ENCODE assay signal across 9 cellular contexts in the genomic region with DNA sequence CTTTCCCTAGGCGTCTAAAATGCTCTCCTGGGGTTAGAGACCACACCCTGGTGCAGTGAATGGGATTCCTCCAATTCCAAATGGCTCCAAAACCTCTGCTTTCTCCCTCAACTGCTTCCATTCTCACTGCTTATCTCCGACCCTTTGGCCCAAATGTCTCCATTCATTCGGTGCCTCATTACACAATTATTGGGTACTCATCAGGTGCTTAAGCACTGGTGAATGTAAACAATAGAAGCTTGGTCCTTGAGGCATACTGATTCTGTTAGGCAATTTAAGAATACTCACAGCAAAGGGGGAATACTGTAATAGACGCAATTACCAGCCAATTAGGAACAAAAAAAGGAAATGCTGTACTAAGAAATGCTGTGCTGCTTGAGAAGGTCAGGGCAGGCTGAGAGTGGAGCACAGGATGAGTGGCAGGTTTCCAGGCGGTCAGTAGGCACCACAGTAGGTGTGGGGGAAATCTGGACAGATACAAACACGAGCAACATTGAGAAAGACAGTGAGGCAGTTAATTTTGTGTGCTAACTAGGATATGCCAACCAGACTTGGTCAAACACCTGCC. TPM values are rescaled to one million over a fixed set of nuclear protein-coding genes. Genes with fewer than 3 reads are reported as not detected.
DNase-seq lines count a peak whose midpoint lies in the region; ATAC-seq, FAIRE-seq and TF ChIP-seq lines count a peak whose summit lies in the region.
"Had no signal": no experiment of that assay in that cellular context is flagged by ENCODE, and none has a peak within 500 bp of the region (broad histone marks: within the 10 kb centered on the region; RNA-seq: fewer than 3 reads in every experiment).

No MANE protein-coding gene starts in this region.

- intact Hi-C loops in Right ventricle myocardium superior (cut with DNase I) = no loop called here
- intact Hi-C loops in left ventricle myocardium superior (cut with micrococcal nuclease) = no loop called here
- intact Hi-C loops in kidney (cut with DNase I) = no loop called here
- intact Hi-C loops in left colon (cut with DNase I, micrococcal nuclease) = no loop called here

- H3K4me1 ChIP-seq in kidney (ENCODE audit: control insufficient read depth in 1 of 2, insufficient read depth in 1 of 2, low read depth in 1 of 2, low read length in 2 of 2) = peaks cover 5% of the 10 kb centered on the region in 2 donors
- H3K4me1 ChIP-seq in upper lobe of left lung = peaks cover 5 to 11% (median 7%) of the 10 kb centered on the region in 4 donors
- H3K4me1 ChIP-seq in H9 (ENCODE audit: insufficient read depth, low read length) = no peaks in the 10 kb centered on the region; the same call in 1 of the 2 replicates

- H3K4me2 ChIP-seq in H9 (ENCODE audit: insufficient read depth, insufficient read length, low read length) = no peak overlapping the region

- H3K4me3 ChIP-seq in WI38 (ENCODE audit: low read depth, low read length) = peak overlapping the region; percentile 43
- peak overlapping the region; percentile 87 to 97 for H3K4me3 ChIP-seq in kidney (ENCODE audit: low read length in 2 of 2)
- peak overlapping the region; percentile 38 to 58 (median 46) for H3K4me3 ChIP-seq in upper lobe of left lung

- CTCF ChIA-PET in HEK293T (lab: Yijun Ruan, JAX) = interaction anchor here (2.6 kb wide), 1 partner anchor 13 kb away, joined by 15 read pairs; no protein-coding TSS in a partner anchor

- H2AFZ ChIP-seq in H9 (ENCODE audit: low read length) = no peak overlapping the region

- H2BK12ac ChIP-seq in H9 (ENCODE audit: insufficient read length, low read depth, low read length) = no peak overlapping the region

- H4K20me1 ChIP-seq in H9 (ENCODE audit: control insufficient read depth, insufficient read depth, insufficient read length) = no peaks in the 10 kb centered on the region

- H3K23me2 ChIP-seq in H9 (ENCODE audit: insufficient read length, low read depth, low read length, poor library complexity, severe bottlenecking) = no peaks in the 10 kb centered on the region

- 15 to 16% methylated on average over 6 of the region's 6 CpGs for WGBS in upper lobe of left lung, 2 donors
- WGBS in H9 (ENCODE audit: extremely low coverage, insufficient read length, low lambda C conversion rate) = no CpG with 5 or more reads among the region's 6 CpGs

- H2BK15ac ChIP-seq in H9 (ENCODE audit: low read depth, low read length) = no peak overlapping the region

- peak overlapping the region in 1 of 3 experiments; percentile 72; a peak in 1 of 7 replicates for H3K27ac Mint-ChIP-seq in H9

- POLR2A ChIA-PET in HEK293T (lab: Yijun Ruan, JAX) = no interaction called here

- no peaks in the 10 kb centered on the region for H3K27me3 Mint-ChIP-seq in H9 (ENCODE audit: low read depth)

- no peak overlapping the region for H3K4ac ChIP-seq in H9 (ENCODE audit: low read depth, low read length)

- TF ChIP-seq CTCF in WI38 (IDR thresholded peaks at IDR 0.05; ENCODE audit: low read depth, low read length) = no peak
- no peak for TF ChIP-seq CTCF in kidney (IDR thresholded peaks at IDR 0.05; ENCODE audit: borderline replicate concordance, extremely low read depth, insufficient read depth)
- no peak for TF ChIP-seq CTCF in upper lobe of left lung (IDR thresholded peaks at IDR 0.05)
- no peak for TF ChIP-seq CTCF in H9 (conservative IDR thresholded peaks at IDR 0.05)

- no peaks in the 10 kb centered on the region for H3K36me3 ChIP-seq in kidney (ENCODE audit: control insufficient read depth in 1 of 2, insufficient read depth in 2 of 2, low read length in 2 of 2)
- H3K36me3 ChIP-seq in upper lobe of left lung = no peaks in the 10 kb centered on the region

- H3K4me3 Mint-ChIP-seq in H9 = no peak overlapping the region

- H3K27ac ChIP-seq in kidney (ENCODE audit: low read depth in 2 of 2, low read length in 2 of 2) = no peak overlapping the region
- peak overlapping the region; percentile 57 to 80 (median 70) for H3K27ac ChIP-seq in upper lobe of left lung
- H3K27ac ChIP-seq in H9 (ENCODE audit: insufficient read length, low read depth, low read length) = no peak overlapping the region

- FAIRE-seq in kidney (lab: Jason Lieb, UNC) = no peak
- FAIRE-seq: G401.6 had no signal

- peak overlapping the region; percentile 79 to 88 for H3K9ac ChIP-seq in kidney (ENCODE audit: low read length in 2 of 2)
- H3K9ac ChIP-seq in H9 (ENCODE audit: extremely low read depth, insufficient read length, low read length) = no peak overlapping the region

- peak; percentile 29 for ATAC-seq in Right ventricle myocardium superior (ENCODE audit: poor library complexity)
- no peak for ATAC-seq in left ventricle myocardium superior
- peak; percentile 26 to 47 for ATAC-seq in upper lobe of left lung (ENCODE audit: low FRiP score in 2 of 2)
- no peak for ATAC-seq in left colon

- no peaks in the 10 kb centered on the region for H3K9me3 ChIP-seq in kidney (ENCODE audit: control insufficient read depth in 1 of 2, low read length in 2 of 2)
- no peaks in the 10 kb centered on the region for H3K9me3 ChIP-seq in upper lobe of left lung
- H3K9me3 ChIP-seq in H9 (ENCODE audit: control insufficient read depth, low read depth, low read length) = no peaks in the 10 kb centered on the region

- TF ChIP-seq POLR2A in upper lobe of left lung (IDR thresholded peaks at IDR 0.05) = no peak

- peaks cover 13 to 24% of the 10 kb centered on the region in 2 experiments for H3K4me1 Mint-ChIP-seq in H9

- no peak overlapping the region for H4K8ac ChIP-seq in H9 (replicated peaks; ENCODE audit: insufficient read length, low read depth, low read length)

- H3K79me1 ChIP-seq in H9 (ENCODE audit: insufficient read depth, low read depth, low read length, poor library complexity, severe bottlenecking) = no peaks in the 10 kb centered on the region

- no peak overlapping the region for H2BK120ac ChIP-seq in H9 (ENCODE audit: low read depth, low read length, poor library complexity, severe bottlenecking)

- H4K5ac ChIP-seq in H9 (ENCODE audit: insufficient read length, low read depth, low read length) = no peak overlapping the region

- TF ChIP-seq EP300 in upper lobe of left lung (IDR thresholded peaks at IDR 0.05) = peak in 1 of 4 donors; percentile 64

- no peak overlapping the region for H2BK20ac ChIP-seq in H9 (ENCODE audit: low read depth, low read length, poor library complexity, severe bottlenecking)

- no peak overlapping the region for H3K56ac ChIP-seq in H9 (ENCODE audit: insufficient read length, low read depth, low read length)

- no peak overlapping the region for H3K14ac ChIP-seq in H9 (ENCODE audit: insufficient read depth, low read length)

- H3K79me2 ChIP-seq in H9 (ENCODE audit: insufficient read depth, low read length) = no peaks in the 10 kb centered on the region

- no peak overlapping the region for H2AK5ac ChIP-seq in H9 (ENCODE audit: insufficient read length, low read length)

- H3T11ph ChIP-seq in H9 (ENCODE audit: low read length) = no peak overlapping the region

- H4K91ac ChIP-seq in H9 (ENCODE audit: insufficient read length, low read depth, low read length) = no peak overlapping the region

- no peaks in the 10 kb centered on the region for H3K36me3 Mint-ChIP-seq in H9 (ENCODE audit: insufficient read depth in 1 of 3, low read depth in 3 of 3)

- no peak for DNase-seq in Right ventricle myocardium superior
- no peak for DNase-seq in left ventricle myocardium superior
- DNase-seq in kidney = no peak
- peak in 1 of 2 donors; percentile 60 for DNase-seq in upper lobe of left lung
- DNase-seq in H9 = no peak
- DNase-seq in HEK293T (ENCODE audit: extremely low spot score) = no peak
- DNase-seq in left colon = no peak

- H3K23ac ChIP-seq in H9 (ENCODE audit: insufficient read length, low read depth, low read length) = no peak overlapping the region

- H2BK5ac ChIP-seq in H9 (ENCODE audit: insufficient read length, low read length) = no peak overlapping the region

- H3K9me3 Mint-ChIP-seq in H9 = no peaks in the 10 kb centered on the region

- H3K27me3 ChIP-seq in upper lobe of left lung = no peaks in the 10 kb centered on the region
- H3K27me3 ChIP-seq in H9 (ENCODE audit: insufficient read depth, low read length) = no peaks in the 10 kb centered on the region

- no peak overlapping the region for H3K18ac ChIP-seq in H9 (ENCODE audit: insufficient read length, low read depth, low read length)

TF ChIP-seq in HEK293T, 16 proteins besides CTCF, POLR2A, EP300 and RAD21:
- TF ChIP-seq L3MBTL2 (conservative IDR thresholded peaks at IDR 0.05) (no peak), BHLHE40 (IDR thresholded peaks at IDR 0.05; ENCODE audit: borderline replicate concordance) (no peak), CTBP1 (IDR thresholded peaks at IDR 0.05; ENCODE audit: borderline replicate concordance) (no peak), ARNT (IDR thresholded peaks at IDR 0.05) (no peak), HDGF (IDR thresholded peaks at IDR 0.05; ENCODE audit: borderline replicate concordance) (no peak), SUZ12 (IDR thresholded peaks at IDR 0.05) (no peak)

RNA-seq across cellular contexts. Expression of gene GMDS, which starts 23.0 kb away (rescaled TPM):
- total RNA-seq in Right ventricle myocardium superior (4.9 TPM), left ventricle myocardium superior (6.4 TPM), kidney (63.7 TPM), upper lobe of left lung (10 to 100 TPM in 5 of 6 donors, 1 to 10 TPM in 1; 7.6 to 17.8 (median 14.1) TPM), H9 (2021) (27.6 and 27.8 TPM in 2 replicates), left colon (100 to 1,000 TPM; 148 to 229 TPM)
- 49.6 TPM for polyA plus RNA-seq in kidney (ENCODE audit: insufficient read depth, low read depth, low replicate concordance)

Comparison
In these comparisons a context has a peak if more than half of its experiments do, and no peak if none do; other contexts are left out.
1. ATAC-seq: peak in Right ventricle myocardium superior (single experiment) and upper lobe of left lung (2 of 2); none in left ventricle myocardium superior (single experiment) and left colon (single experiment).
2. H3K27ac ChIP-seq: peak in upper lobe of left lung (4 of 4); none in kidney (0 of 2) and H9 (single experiment).
3. Peak in every context shown above with its lines, with median percentiles within 50 percentile points of each other: H3K4me3 ChIP-seq.